16 cellular contexts compared by ENCODE assay signal in the genomic region with DNA sequence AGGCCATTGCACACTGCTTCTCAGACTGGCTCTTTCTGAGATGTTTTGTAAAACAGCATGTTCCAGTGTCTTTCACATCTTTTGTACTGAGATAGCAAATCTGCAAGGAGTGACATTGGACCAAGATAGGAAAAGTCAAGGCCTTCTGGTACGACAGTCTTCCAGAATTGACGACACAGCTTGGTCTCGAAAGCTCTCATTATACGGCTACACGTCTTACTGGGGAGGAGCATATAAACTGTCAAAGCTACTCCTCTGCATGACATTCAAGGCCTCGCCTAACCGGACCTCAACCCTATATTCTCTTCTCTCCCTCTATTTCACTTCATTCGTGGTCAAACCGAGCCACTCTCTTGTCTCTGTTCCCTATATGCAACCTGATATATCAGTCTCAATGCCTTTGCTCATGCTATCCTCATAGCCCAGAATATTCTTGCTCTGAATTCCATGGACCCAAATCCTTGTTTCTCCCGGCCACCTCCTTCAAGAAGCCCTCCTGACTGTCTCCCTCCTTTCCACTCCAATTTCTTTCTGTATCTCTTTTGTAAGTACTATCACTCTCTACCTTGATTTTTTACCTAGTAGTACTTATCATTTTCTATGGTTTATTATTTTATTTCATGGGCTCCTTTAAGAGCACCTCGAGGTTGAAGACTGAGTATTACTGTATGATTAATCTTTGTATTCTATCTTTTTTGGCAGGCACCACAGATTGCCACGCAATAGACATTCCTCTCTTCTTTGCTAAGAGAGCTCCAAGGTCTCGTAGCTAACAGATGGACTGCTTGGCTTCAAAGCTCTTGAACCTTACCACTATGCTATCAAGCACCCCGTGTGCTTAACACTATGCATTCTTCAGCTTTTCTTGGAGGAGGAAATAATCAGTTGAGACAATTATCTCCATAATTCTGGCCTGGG. TPM values are rescaled to one million over a fixed set of nuclear protein-coding genes. Genes with fewer than 3 reads are reported as not detected.
A peak's percentile ranks its signal among the peaks of the same experiment; 100 is the strongest.
DNase-seq lines count a peak whose midpoint lies in the region; FAIRE-seq and TF ChIP-seq lines count a peak whose summit lies in the region.
"Had no signal": no experiment of that assay in that cellular context is flagged by ENCODE, and none has a peak within 500 bp of the region (broad histone marks: within the 10 kb centered on the region; RNA-seq: fewer than 3 reads in every experiment).

No MANE protein-coding gene starts in this region.

- H3K9me3 ChIP-seq in mucosa of stomach (ENCODE audit: control insufficient read depth, low read length) = no peaks in the 10 kb centered on the region
- H3K9me3 ChIP-seq: prostate gland had no signal

- FAIRE-seq in bronchial epithelial cell (lab: Jason Lieb, UNC) = no peak
- FAIRE-seq: frontal cortex, H1, islet of Langerhans had no signal

- no peak for DNase-seq in CD14-positive monocyte (ENCODE audit: low spot score)
- peak; percentile 92 for DNase-seq in NCI-H226
- peak; percentile 65 for DNase-seq in bronchial epithelial cell (ENCODE audit: low read depth)
- DNase-seq in chondrocyte (ENCODE audit: low spot score) = no peak
- no peak for DNase-seq in NCI-H774 (lab: John Stamatoyannopoulos, UW)
- no peak for DNase-seq in stimulated activated CD4-positive, alpha-beta T cell treated with anti-CD3 and anti-CD28 coated beads, Interleukin-2, amount 100 ng/mL, for 48 hours
- no peak for DNase-seq in midbrain (lab: John Stamatoyannopoulos, UW)
- DNase-seq: activated CD8-positive, alpha-beta memory T cell treated with anti-CD3 and anti-CD28 coated beads, Interleukin-2, amount 10 ng/mL, durations not matched to agents 7 days and 5 days; activated naive CD4-positive, alpha-beta T cell treated with anti-CD3 and anti-CD28 coated beads, Interleukin-2, amount 50 U/mL, for 16 hours; stimulated activated CD4-positive, alpha-beta T cell treated with anti-CD3 and anti-CD28 coated beads, Interleukin-1b, Interleukin-23, amount 100 ng/mL, for 48 hours had no signal

- H3K9me3 Mint-ChIP-seq in CD14-positive monocyte (peaks cover 0 to 2% (median 0%) of the 10 kb centered on the region in 7 donors), chondrocyte (ENCODE audit: low read depth) (no peaks in the 10 kb centered on the region)

- H3K4me3 Mint-ChIP-seq in CD14-positive monocyte (no peak overlapping the region), chondrocyte (ENCODE audit: unreplicated experiment) (no peak overlapping the region)
- H3K4me3 Mint-ChIP-seq: activated CD8-positive, alpha-beta memory T cell treated with anti-CD3 and anti-CD28 coated beads, Interleukin-2, amount 10 ng/mL, durations not matched to agents 7 days and 5 days had no signal

- H3K4me1 Mint-ChIP-seq in CD14-positive monocyte (peaks cover 15% of the 10 kb centered on the region), chondrocyte (ENCODE audit: low read depth) (no peaks in the 10 kb centered on the region)
- H3K4me1 Mint-ChIP-seq: activated CD8-positive, alpha-beta memory T cell treated with anti-CD3 and anti-CD28 coated beads, Interleukin-2, amount 10 ng/mL, durations not matched to agents 7 days and 5 days had no signal

- H3K4me3 ChIP-seq in bronchial epithelial cell (ENCODE audit: low read depth, low read length) = no peak overlapping the region
- H3K4me3 ChIP-seq in mucosa of stomach (ENCODE audit: low read length) = no peak overlapping the region
- H3K4me3 ChIP-seq: coronary artery, prostate gland had no signal

- H3K27ac Mint-ChIP-seq in CD14-positive monocyte (peak overlapping the region in 6 of 7 donors; percentile 16 to 75 (median 34)), chondrocyte (ENCODE audit: unreplicated experiment) (no peak overlapping the region)
- H3K27ac Mint-ChIP-seq: activated CD8-positive, alpha-beta memory T cell treated with anti-CD3 and anti-CD28 coated beads, Interleukin-2, amount 10 ng/mL, durations not matched to agents 7 days and 5 days had no signal

- H3K36me3 ChIP-seq in bronchial epithelial cell (ENCODE audit: control insufficient read depth, insufficient read depth, low read length) = peaks cover 5% of the 10 kb centered on the region
- peaks cover 3% of the 10 kb centered on the region for H3K36me3 ChIP-seq in mucosa of stomach (ENCODE audit: control insufficient read depth, insufficient read depth, low read length)
- H3K36me3 ChIP-seq: prostate gland had no signal

- TF ChIP-seq CTCF in CD14-positive monocyte (IDR thresholded peaks at IDR 0.05) (no peak), bronchial epithelial cell (IDR thresholded peaks at IDR 0.05; ENCODE audit: insufficient read depth, low read length, severe bottlenecking) (no peak), chondrocyte (IDR thresholded peaks at IDR 0.05) (no peak)

- H3K36me3 Mint-ChIP-seq in CD14-positive monocyte (peaks cover 60 to 83% of the 10 kb centered on the region in 2 donors), chondrocyte (ENCODE audit: low read depth) (peaks cover 2% of the 10 kb centered on the region)
- H3K36me3 Mint-ChIP-seq: activated CD8-positive, alpha-beta memory T cell treated with anti-CD3 and anti-CD28 coated beads, Interleukin-2, amount 10 ng/mL, durations not matched to agents 7 days and 5 days had no signal

- no peaks in the 10 kb centered on the region for H3K4me1 ChIP-seq in mucosa of stomach (ENCODE audit: control insufficient read depth, insufficient read depth, low read length)
- H3K4me1 ChIP-seq: prostate gland had no signal

- no peaks in the 10 kb centered on the region for H3K27me3 Mint-ChIP-seq in CD14-positive monocyte (ENCODE audit: low read depth in 3 of 3)
- H3K27me3 Mint-ChIP-seq in chondrocyte (ENCODE audit: low read depth) = peaks cover 11% of the 10 kb centered on the region

- intact Hi-C loops in CD14-positive monocyte (cut with micrococcal nuclease) = no loop called here

- H3K27me3 ChIP-seq in bronchial epithelial cell (ENCODE audit: control insufficient read depth, insufficient read depth, low read length) (no peaks in the 10 kb centered on the region), mucosa of stomach (ENCODE audit: control insufficient read depth, insufficient read depth, low read length) (no peaks in the 10 kb centered on the region)

- H3K9ac ChIP-seq in mucosa of stomach (ENCODE audit: low read length) = peak overlapping the region; percentile 29

RNA-seq across cellular contexts. Expression of gene RBM47, which starts 35.1 kb away (rescaled TPM):
- polyA plus RNA-seq in CD14-positive monocyte = 10 to 100 TPM; 79.5 to 92.8 TPM
- total RNA-seq in bronchial epithelial cell = 35.0 and 42.9 TPM in 2 replicates
- total RNA-seq in chondrocyte = 0.12 to 0.26 TPM (median 0.12 TPM) in 3 replicates

Comparison
In these comparisons a context has a peak if more than half of its experiments do, and no peak if none do; other contexts are left out.
1. DNase-seq: peak in NCI-H226 (single experiment) and bronchial epithelial cell (single experiment); none in CD14-positive monocyte (single experiment), chondrocyte (single experiment), NCI-H774 (single experiment), stimulated activated CD4-positive, alpha-beta T cell treated with anti-CD3 and anti-CD28 coated beads, Interleukin-2, amount 100 ng/mL, for 48 hours (0 of 2) and midbrain (single experiment).
2. RNA of gene RBM47, which starts 35.1 kb away (total RNA-seq): 35.0 to 42.9 TPM in bronchial epithelial cell; 0.12 to 0.26 TPM in chondrocyte; every median in the first group is over 10 times any median in the second.